13 cellular contexts compared by ENCODE assay signal in the genomic region with DNA sequence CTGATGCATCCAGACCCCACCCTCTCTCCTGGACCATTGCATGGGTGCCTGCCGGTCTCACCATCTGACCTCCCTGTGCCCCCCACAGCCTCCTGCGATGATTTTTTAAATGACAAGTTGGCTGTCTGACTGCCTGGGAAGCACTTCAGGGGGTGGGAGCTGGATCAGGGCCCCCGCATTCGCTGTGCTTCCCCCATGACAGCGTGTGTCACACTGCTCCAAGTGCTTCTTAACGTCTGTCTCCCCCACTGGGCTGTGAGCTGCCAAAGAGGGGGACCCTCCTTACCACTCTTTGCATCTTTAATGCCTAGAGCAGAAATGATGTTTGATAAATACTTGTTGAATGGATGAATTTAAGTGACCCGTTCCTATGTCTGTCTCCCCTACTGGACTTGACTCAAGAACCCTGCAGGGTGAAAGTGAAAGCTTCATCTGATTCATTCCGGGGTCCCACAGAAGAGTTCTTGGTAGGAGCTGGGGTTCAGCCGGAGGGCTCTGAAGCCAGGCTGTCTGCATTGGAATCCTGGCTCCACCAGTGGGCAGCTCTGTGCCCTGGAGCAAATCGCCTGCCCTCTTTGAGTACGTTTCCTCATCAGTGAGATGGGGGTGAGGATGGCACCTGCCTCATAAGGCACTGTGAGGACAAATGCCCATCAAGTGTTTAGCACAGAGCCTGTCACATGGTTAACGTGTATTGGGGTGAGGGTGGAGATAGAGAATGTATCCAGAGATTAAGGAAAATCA. TPM values are rescaled to one million over a fixed set of nuclear protein-coding genes. Genes with fewer than 3 reads are reported as not detected.
DNase-seq lines count a peak whose midpoint lies in the region; ATAC-seq and TF ChIP-seq lines count a peak whose summit lies in the region.
"Had no signal": no experiment of that assay in that cellular context is flagged by ENCODE, and none has a peak within 500 bp of the region (broad histone marks: within the 10 kb centered on the region; RNA-seq: fewer than 3 reads in every experiment).

No MANE protein-coding gene starts in this region.

- intact Hi-C loops in activated CD4-positive, alpha-beta T cell treated with anti-CD3 and anti-CD28 coated beads, Interleukin-2, amount 10 ng/mL, durations not matched to agents 24 days and 14 days (cut with micrococcal nuclease), result no loop called here
- intact Hi-C loops in PC-3 (cut with micrococcal nuclease), result no loop called here

- CTCF ChIA-PET in PC-3 (lab: Charles Lee), result interaction anchor here (0.8 kb wide), 1 partner anchor 46 kb away, joined by 3 read pairs; no protein-coding TSS in a partner anchor

- H3K4me3 Mint-ChIP-seq in activated CD4-positive, alpha-beta T cell treated with anti-CD3 and anti-CD28 coated beads, Interleukin-2, amount 10 ng/mL, durations not matched to agents 24 days and 14 days, result peak overlapping the region; percentile 32
- H3K4me3 Mint-ChIP-seq in effector memory CD8-positive, alpha-beta T cell, result peak overlapping the region in 1 of 2 donors; percentile 27
- H3K4me3 Mint-ChIP-seq: activated CD4-positive, alpha-beta T cell treated with anti-CD3 and anti-CD28 coated beads, Interleukin-2, amount 10 ng/mL, durations not matched to agents 7 days and 5 days had no signal

- no peak overlapping the region for H3K4me2 ChIP-seq in PC-3 (ENCODE audit: low read length)
- H3K4me2 ChIP-seq: smooth muscle cell had no signal

- no peak; the same call in 1 of the 2 replicates for ATAC-seq in PC-3
- ATAC-seq in effector memory CD8-positive, alpha-beta T cell (replicated peaks), result no peak
- ATAC-seq in HG02610 (IDR thresholded peaks at IDR 0.05; ENCODE audit: unreplicated experiment), result no peak
- no peak for ATAC-seq in HG02884 (IDR thresholded peaks at IDR 0.05; ENCODE audit: unreplicated experiment)
- ATAC-seq: left colon had no signal

- H3F3A ChIP-seq in PC-3 (ENCODE audit: low read length, unreplicated experiment), result no peaks in the 10 kb centered on the region

- no peaks in the 10 kb centered on the region for H3K9me3 Mint-ChIP-seq in activated CD4-positive, alpha-beta T cell treated with anti-CD3 and anti-CD28 coated beads, Interleukin-2, amount 10 ng/mL, durations not matched to agents 24 days and 14 days
- H3K9me3 Mint-ChIP-seq in effector memory CD8-positive, alpha-beta T cell, result no peaks in the 10 kb centered on the region
- H3K9me3 Mint-ChIP-seq: activated CD4-positive, alpha-beta T cell treated with anti-CD3 and anti-CD28 coated beads, Interleukin-2, amount 10 ng/mL, durations not matched to agents 7 days and 5 days had no signal

- peak overlapping the region; percentile 71 for H3K27ac Mint-ChIP-seq in activated CD4-positive, alpha-beta T cell treated with anti-CD3 and anti-CD28 coated beads, Interleukin-2, amount 10 ng/mL, durations not matched to agents 24 days and 14 days
- H3K27ac Mint-ChIP-seq in effector memory CD8-positive, alpha-beta T cell, result peak overlapping the region; percentile 98 to 100
- H3K27ac Mint-ChIP-seq: activated CD4-positive, alpha-beta T cell treated with anti-CD3 and anti-CD28 coated beads, Interleukin-2, amount 10 ng/mL, durations not matched to agents 7 days and 5 days had no signal

- DNase-seq in activated CD4-positive, alpha-beta T cell treated with anti-CD3 and anti-CD28 coated beads, Interleukin-2, amount 10 ng/mL, durations not matched to agents 24 days and 14 days, result no peak
- no peak for DNase-seq in activated CD4-positive, alpha-beta T cell treated with anti-CD3 and anti-CD28 coated beads, Interleukin-2, amount 50 U/mL, for 48 hours
- DNase-seq in PC-3 (no peak), retinal pigment epithelial cell (ENCODE audit: low read depth) (no peak), germinal center (ENCODE audit: low spot score) (no peak)
- DNase-seq in effector memory CD8-positive, alpha-beta T cell, result no peak
- DNase-seq: activated CD4-positive, alpha-beta T cell treated with anti-CD3 and anti-CD28 coated beads, Interleukin-2, amount 10 ng/mL, durations not matched to agents 7 days and 5 days; DMS79 treated with DMSO at 0.1 percent for 48 hours; left colon; NCI-H2029 had no signal

- BruUV-seq in PC-3 (replicated peaks; lab: Mats Ljungman, UMichigan), result no TSS peak

- no peak overlapping the region for H3K9ac ChIP-seq in PC-3 (ENCODE audit: low read length)

- H3K4me3 ChIP-seq in PC-3 (ENCODE audit: low read length) (no peak overlapping the region), retinal pigment epithelial cell (ENCODE audit: low read length) (no peak overlapping the region)
- H3K4me3 ChIP-seq: smooth muscle cell had no signal

- H3K9me3 ChIP-seq in PC-3 (ENCODE audit: low read length), result no peaks in the 10 kb centered on the region

- H3K4me1 Mint-ChIP-seq in activated CD4-positive, alpha-beta T cell treated with anti-CD3 and anti-CD28 coated beads, Interleukin-2, amount 10 ng/mL, durations not matched to agents 24 days and 14 days, result peaks cover 35% of the 10 kb centered on the region
- peaks cover 29 to 31% of the 10 kb centered on the region in 2 donors for H3K4me1 Mint-ChIP-seq in effector memory CD8-positive, alpha-beta T cell (ENCODE audit: low read depth in 2 of 2)

- POLR2A ChIA-PET in PC-3 (lab: Charles Lee; ENCODE audit: unreplicated experiment), result interaction anchor here (0.5 kb wide), 1 partner anchor 107 kb away, joined by 3 read pairs; no protein-coding TSS in a partner anchor

- no peaks in the 10 kb centered on the region for H3K36me3 ChIP-seq in PC-3 (ENCODE audit: low read depth, low read length)

- H3K36me3 Mint-ChIP-seq in activated CD4-positive, alpha-beta T cell treated with anti-CD3 and anti-CD28 coated beads, Interleukin-2, amount 10 ng/mL, durations not matched to agents 24 days and 14 days (ENCODE audit: low read depth), result no peaks in the 10 kb centered on the region
- peaks cover 6% of the 10 kb centered on the region for H3K36me3 Mint-ChIP-seq in effector memory CD8-positive, alpha-beta T cell (ENCODE audit: insufficient read depth)

- no peaks in the 10 kb centered on the region for H3K27me3 ChIP-seq in PC-3 (ENCODE audit: low read length)

- H3K27me3 Mint-ChIP-seq in activated CD4-positive, alpha-beta T cell treated with anti-CD3 and anti-CD28 coated beads, Interleukin-2, amount 10 ng/mL, durations not matched to agents 24 days and 14 days, result no peaks in the 10 kb centered on the region
- no peaks in the 10 kb centered on the region for H3K27me3 Mint-ChIP-seq in effector memory CD8-positive, alpha-beta T cell
- H3K27me3 Mint-ChIP-seq: activated CD4-positive, alpha-beta T cell treated with anti-CD3 and anti-CD28 coated beads, Interleukin-2, amount 10 ng/mL, durations not matched to agents 7 days and 5 days had no signal

- no peaks in the 10 kb centered on the region for H4K20me1 ChIP-seq in PC-3 (ENCODE audit: low read length)

- H2AFZ ChIP-seq in PC-3 (ENCODE audit: low read length), result no peak overlapping the region

- 0 out of 2 replicates have a peak, but pooled peaks have one; percentile 11 for TF ChIP-seq CTCF in PC-3 (conservative IDR thresholded peaks at IDR 0.05; ENCODE audit: low read depth, low read length)
- peak; percentile 28 for TF ChIP-seq CTCF in retinal pigment epithelial cell (conservative IDR thresholded peaks at IDR 0.05; ENCODE audit: low read depth, low read length)

- no peaks in the 10 kb centered on the region for H3K9me2 ChIP-seq in PC-3 (replicated peaks; ENCODE audit: low read length)

- H3K79me2 ChIP-seq in PC-3 (ENCODE audit: low read length), result no peaks in the 10 kb centered on the region

- no peaks in the 10 kb centered on the region for H3K4me1 ChIP-seq in PC-3 (ENCODE audit: insufficient read depth, low read length)

- H3K27ac ChIP-seq in PC-3 (ENCODE audit: low read length), result no peak overlapping the region

RNA-seq across cellular contexts. Expression of gene EGR1, which starts 7.6 kb away (rescaled TPM):
- total RNA-seq in activated CD4-positive, alpha-beta T cell treated with anti-CD3 and anti-CD28 coated beads, Interleukin-2, amount 10 ng/mL, durations not matched to agents 24 days and 14 days, result 53.4 and 54.6 TPM in 2 replicates
- total RNA-seq in PC-3 (2014; rRNA removed), result 1.5 and 1.9 TPM in 2 replicates

RNA-seq across cellular contexts. Expression of gene REEP2, which starts 18.8 kb away (rescaled TPM):
- total RNA-seq in activated CD4-positive, alpha-beta T cell treated with anti-CD3 and anti-CD28 coated beads, Interleukin-2, amount 10 ng/mL, durations not matched to agents 24 days and 14 days, result 3.5 and 4.6 TPM in 2 replicates
- total RNA-seq in PC-3 (2014; rRNA removed), result 2.4 and 2.5 TPM in 2 replicates

Comparison
In these comparisons a context has a peak if more than half of its experiments do, and no peak if none do; other contexts are left out.
1. RNA of gene EGR1, which starts 7.6 kb away (total RNA-seq): 53.4 to 54.6 TPM in activated CD4-positive, alpha-beta T cell treated with anti-CD3 and anti-CD28 coated beads, Interleukin-2, amount 10 ng/mL, durations not matched to agents 24 days and 14 days; 1.5 to 1.9 TPM in PC-3; every median in the first group is over 10 times any median in the second.